ENCODE assay signal across 8 cellular contexts in the genomic region with DNA sequence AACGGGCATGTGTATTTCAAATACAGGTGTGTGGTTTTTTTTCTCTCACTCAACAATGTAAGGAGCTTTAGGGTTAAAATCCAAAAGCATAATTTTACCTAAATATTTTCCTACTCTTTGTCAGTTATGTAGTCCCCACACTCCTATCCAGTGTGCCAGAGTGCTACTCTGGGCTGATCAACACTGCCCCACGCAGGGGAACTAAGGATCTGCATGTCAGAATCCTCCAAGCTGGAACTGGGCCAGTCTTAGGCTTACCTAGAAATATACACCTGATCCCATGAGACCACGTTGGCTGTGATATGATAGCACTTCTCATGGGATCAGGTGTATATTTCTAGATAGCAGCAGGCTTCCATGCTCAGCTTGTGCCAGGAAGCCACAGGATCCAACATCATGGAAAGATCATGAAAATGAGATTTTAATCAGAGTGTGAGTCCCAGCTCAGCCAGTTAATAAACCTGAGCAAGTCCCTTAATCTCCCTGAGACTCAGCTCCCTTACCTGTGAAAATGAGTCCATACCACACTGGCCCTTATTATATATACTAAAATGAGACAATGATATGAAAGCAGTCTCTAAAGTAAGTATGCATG. TPM values are rescaled to one million over a fixed set of nuclear protein-coding genes. Genes with fewer than 3 reads are reported as not detected.
DNase-seq lines count a peak whose midpoint lies in the region; ATAC-seq and TF ChIP-seq lines count a peak whose summit lies in the region.

No MANE protein-coding gene starts in this region.

- peak; percentile 83 for DNase-seq in DMS53 (lab: John Stamatoyannopoulos, UW)
- peak; percentile 8 for DNase-seq in adipocyte (ENCODE audit: low read depth)
- DNase-seq in lower lobe of right lung = no peak
- DNase-seq in H4 (ENCODE audit: low spot score) = no peak
- DNase-seq in Ammon's horn (ENCODE audit: low spot score) = no peak

- H3K4me2 ChIP-seq in OCI-LY1 (ENCODE audit: low read length) = peak overlapping the region; percentile 63

- H3K4me1 ChIP-seq in OCI-LY1 (ENCODE audit: insufficient read depth, low read length, severe bottlenecking) (peaks cover 65% of the 10 kb centered on the region), adipocyte (ENCODE audit: control insufficient read depth, insufficient read depth, low read length) (no peaks in the 10 kb centered on the region), lower lobe of right lung (no peaks in the 10 kb centered on the region)

- H2AFZ ChIP-seq in OCI-LY1 (ENCODE audit: low read length) = no peak overlapping the region

- peak; percentile 47 for ATAC-seq in GM19455 (IDR thresholded peaks at IDR 0.05; ENCODE audit: unreplicated experiment)
- ATAC-seq in HG03520 (IDR thresholded peaks at IDR 0.05; ENCODE audit: unreplicated experiment) = peak; percentile 59
- peak; percentile 76 to 80 for ATAC-seq in lower lobe of right lung

- peak overlapping the region; percentile 97 for H3K27ac ChIP-seq in OCI-LY1 (ENCODE audit: low read depth, low read length, poor library complexity, severe bottlenecking)
- no peak overlapping the region for H3K27ac ChIP-seq in lower lobe of right lung

- no peaks in the 10 kb centered on the region for H4K20me1 ChIP-seq in OCI-LY1 (ENCODE audit: insufficient read depth, low read length)

- peak overlapping the region; percentile 55 for H3K9ac ChIP-seq in OCI-LY1 (ENCODE audit: low read length)
- no peak overlapping the region for H3K9ac ChIP-seq in adipocyte (ENCODE audit: low read length)

- no peaks in the 10 kb centered on the region for H3K27me3 ChIP-seq in OCI-LY1 (ENCODE audit: insufficient read depth, low read length)
- no peaks in the 10 kb centered on the region for H3K27me3 ChIP-seq in adipocyte (replicated peaks; ENCODE audit: control insufficient read depth, insufficient read depth, low read length)
- no peaks in the 10 kb centered on the region for H3K27me3 ChIP-seq in lower lobe of right lung (ENCODE audit: low read depth)

- TF ChIP-seq CTCF in OCI-LY1 (IDR thresholded peaks at IDR 0.05; ENCODE audit: low read length) = peak; percentile 87
- peak; percentile 45 for TF ChIP-seq CTCF in lower lobe of right lung (IDR thresholded peaks at IDR 0.05)

- no peaks in the 10 kb centered on the region for H3K9me3 ChIP-seq in OCI-LY1 (ENCODE audit: low read length)
- H3K9me3 ChIP-seq in adipocyte (ENCODE audit: control insufficient read depth, low read length) = no peaks in the 10 kb centered on the region
- H3K9me3 ChIP-seq in lower lobe of right lung = no peaks in the 10 kb centered on the region

- intact Hi-C loops in lower lobe of right lung (cut with DNase I) = no loop called here

- no peaks in the 10 kb centered on the region for H3F3A ChIP-seq in OCI-LY1 (ENCODE audit: insufficient read depth, low read length)

- H3K79me2 ChIP-seq in OCI-LY1 (ENCODE audit: insufficient read depth, low read length) = no peaks in the 10 kb centered on the region

- H3K4me3 ChIP-seq in OCI-LY1 (ENCODE audit: low read depth, low read length, poor library complexity, severe bottlenecking) = no peak overlapping the region
- H3K4me3 ChIP-seq in adipocyte (ENCODE audit: low read length) = no peak overlapping the region
- no peak overlapping the region for H3K4me3 ChIP-seq in lower lobe of right lung

- H3K36me3 ChIP-seq in OCI-LY1 (ENCODE audit: insufficient read depth, low read length) = no peaks in the 10 kb centered on the region
- no peaks in the 10 kb centered on the region for H3K36me3 ChIP-seq in adipocyte (ENCODE audit: control insufficient read depth, insufficient read depth, low read length, severe bottlenecking)
- no peaks in the 10 kb centered on the region for H3K36me3 ChIP-seq in lower lobe of right lung

- H3K9me2 ChIP-seq in OCI-LY1 (ENCODE audit: low read depth, low read length) = no peaks in the 10 kb centered on the region

RNA-seq across cellular contexts. Expression of a gene that starts 29.7 kb away (rescaled TPM):
- 40.5 TPM for total RNA-seq in lower lobe of right lung
- total RNA-seq in H4 (2014; rRNA removed; shearing (Covaris generic)) = 0.02 TPM in 1 of 2 replicates, not detected in the other

Comparison
In these comparisons a context has a peak if more than half of its experiments do, and no peak if none do; other contexts are left out.
1. DNase-seq: peak in DMS53 (single experiment) and adipocyte (single experiment); none in lower lobe of right lung (single experiment), H4 (single experiment) and Ammon's horn (single experiment).
2. RNA of a gene that starts 29.7 kb away (total RNA-seq): 40.5 TPM in lower lobe of right lung (single experiment); 0.02 TPM in H4; every median in the first group is over 10 times any median in the second.
3. Peak in every context shown above with its lines, with median percentiles within 50 percentile points of each other: ATAC-seq.